23 cellular contexts compared by ENCODE assay signal in genomic region chr6:137903274-137903932, GRCh38. TPM values are rescaled to one million over a fixed set of nuclear protein-coding genes. Genes with fewer than 3 reads are reported as not detected.
DNase-seq lines count a peak whose midpoint lies in the region; ATAC-seq and TF ChIP-seq lines count a peak whose summit lies in the region.
"Had no signal": no experiment of that assay in that cellular context is flagged by ENCODE, and none has a peak within 500 bp of the region (broad histone marks: within the 10 kb centered on the region; RNA-seq: fewer than 3 reads in every experiment).

No MANE protein-coding gene starts in this region.

- H3K36me3 Mint-ChIP-seq in activated T-cell treated with anti-CD3 and anti-CD28 coated beads, Interleukin-2, amount 50 U/mL, for 72 hours (ENCODE audit: insufficient read depth in 2 of 2), result peaks cover 3 to 6% of the 10 kb centered on the region in 2 donors
- H3K36me3 Mint-ChIP-seq in activated CD4-positive, alpha-beta memory T cell treated with anti-CD3 and anti-CD28 coated beads, Interleukin-2, amount 10 ng/mL, durations not matched to agents 7 days and 5 days (ENCODE audit: low read depth), result peaks cover 4% of the 10 kb centered on the region
- no peaks in the 10 kb centered on the region for H3K36me3 Mint-ChIP-seq in stimulated activated memory B cell treated with anti-CD40 and anti-IgM and Interleukin-4, amounts not matched to agents 10 μg/mL and 1 μg/mL and 100 μg/mL, for 72 hours
- H3K36me3 Mint-ChIP-seq: CD14-positive monocyte had no signal

- no peaks in the 10 kb centered on the region for H3K79me2 ChIP-seq in GM23248 (ENCODE audit: insufficient read depth)

- CTCF ChIA-PET in activated CD4-positive, alpha-beta memory T cell treated with anti-CD3 and anti-CD28 coated beads, Interleukin-2, amount 10 ng/mL, durations not matched to agents 7 days and 5 days (lab: Charles Lee), result no interaction called here

- no peaks in the 10 kb centered on the region for H3K9me3 Mint-ChIP-seq in activated T-cell treated with anti-CD3 and anti-CD28 coated beads, Interleukin-2, amount 50 U/mL, for 72 hours
- peaks cover under 1% of the 10 kb centered on the region for H3K9me3 Mint-ChIP-seq in activated CD4-positive, alpha-beta memory T cell treated with anti-CD3 and anti-CD28 coated beads, Interleukin-2, amount 10 ng/mL, durations not matched to agents 7 days and 5 days
- H3K9me3 Mint-ChIP-seq in stimulated activated memory B cell treated with anti-CD40 and anti-IgM and Interleukin-4, amounts not matched to agents 10 μg/mL and 1 μg/mL and 100 μg/mL, for 72 hours, result no peaks in the 10 kb centered on the region
- H3K9me3 Mint-ChIP-seq: CD14-positive monocyte, neural crest cell had no signal

- no peak for TF ChIP-seq CTCF in psoas muscle (IDR thresholded peaks at IDR 0.05)

- peak overlapping the region; percentile 63 to 67 for H3K4me3 Mint-ChIP-seq in activated T-cell treated with anti-CD3 and anti-CD28 coated beads, Interleukin-2, amount 50 U/mL, for 72 hours
- no peak overlapping the region for H3K4me3 Mint-ChIP-seq in activated CD4-positive, alpha-beta memory T cell treated with anti-CD3 and anti-CD28 coated beads, Interleukin-2, amount 10 ng/mL, durations not matched to agents 7 days and 5 days
- no peak overlapping the region for H3K4me3 Mint-ChIP-seq in stimulated activated memory B cell treated with anti-CD40 and anti-IgM and Interleukin-4, amounts not matched to agents 10 μg/mL and 1 μg/mL and 100 μg/mL, for 72 hours
- H3K4me3 Mint-ChIP-seq: CD14-positive monocyte, neural crest cell had no signal

- ATAC-seq in activated T-cell treated with anti-CD3 and anti-CD28 coated beads, Interleukin-2, amount 50 U/mL, for 72 hours (replicated peaks in 1 of 2), result no peak
- no peak for ATAC-seq in stimulated activated memory B cell treated with anti-CD40 and anti-IgM and Interleukin-4, amounts not matched to agents 10 μg/mL and 1 μg/mL and 100 μg/mL, for 72 hours
- no peak for ATAC-seq in psoas muscle
- ATAC-seq: gastrocnemius medialis had no signal

- POLR2A ChIA-PET in activated CD4-positive, alpha-beta memory T cell treated with anti-CD3 and anti-CD28 coated beads, Interleukin-2, amount 10 ng/mL, durations not matched to agents 7 days and 5 days (lab: Charles Lee), result no interaction called here

- H3K4me2 ChIP-seq in GM23248 (ENCODE audit: unreplicated experiment), result no peak overlapping the region
- H3K4me2 ChIP-seq: PC-9 had no signal

- in situ Hi-C loops in GM23248 (cut with MboI), result no loop called here

- H2AFZ ChIP-seq in GM23248, result 0 out of 2 replicates have a peak overlapping the region, but pooled peaks have one; percentile 12
- H2AFZ ChIP-seq: PC-9 had no signal

- H3K27me3 ChIP-seq in GM23248 (replicated peaks; ENCODE audit: insufficient read depth) (no peaks in the 10 kb centered on the region), psoas muscle (ENCODE audit: insufficient read depth in 3 of 3, low read length in 2 of 3) (no peaks in the 10 kb centered on the region)
- H3K27me3 ChIP-seq: breast epithelium, esophagus squamous epithelium, gastrocnemius medialis, sigmoid colon, suprapubic skin had no signal

- no peaks in the 10 kb centered on the region for H3K9me2 ChIP-seq in GM23248 (ENCODE audit: insufficient read depth)

- intact Hi-C loops in psoas muscle (cut with DNase I), result no loop called here

- no peaks in the 10 kb centered on the region for H3K27me3 Mint-ChIP-seq in activated T-cell treated with anti-CD3 and anti-CD28 coated beads, Interleukin-2, amount 50 U/mL, for 72 hours (ENCODE audit: low read depth)
- no peaks in the 10 kb centered on the region for H3K27me3 Mint-ChIP-seq in activated CD4-positive, alpha-beta memory T cell treated with anti-CD3 and anti-CD28 coated beads, Interleukin-2, amount 10 ng/mL, durations not matched to agents 7 days and 5 days
- H3K27me3 Mint-ChIP-seq in stimulated activated memory B cell treated with anti-CD40 and anti-IgM and Interleukin-4, amounts not matched to agents 10 μg/mL and 1 μg/mL and 100 μg/mL, for 72 hours, result no peaks in the 10 kb centered on the region

- H3K4me1 ChIP-seq in GM23248 (ENCODE audit: insufficient read depth), result peaks cover 14% of the 10 kb centered on the region
- H3K4me1 ChIP-seq in psoas muscle, result peaks cover 6% of the 10 kb centered on the region
- H3K4me1 ChIP-seq: breast epithelium, esophagus squamous epithelium, gastrocnemius medialis, sigmoid colon, suprapubic skin had no signal

- H3K9me3 ChIP-seq in GM23248 (ENCODE audit: low read depth) (no peaks in the 10 kb centered on the region), psoas muscle (no peaks in the 10 kb centered on the region)
- H3K9me3 ChIP-seq: breast epithelium, esophagus squamous epithelium, gastrocnemius medialis, sigmoid colon, suprapubic skin had no signal

- 89% methylated on average over 7 of the region's 7 CpGs for WGBS in GM23248 (ENCODE audit: low coverage in 1 of 2, low lambda C conversion rate in 2 of 2, missing lambda C conversion rate in 2 of 2), 2 experiments
- WGBS in psoas muscle, 3 donors, result 90 to 93% (median 91%) methylated on average over 7 of the region's 7 CpGs

- no peaks in the 10 kb centered on the region for H3F3A ChIP-seq in GM23248 (ENCODE audit: insufficient read depth)

- peaks cover 64% of the 10 kb centered on the region for H3K4me1 Mint-ChIP-seq in activated T-cell treated with anti-CD3 and anti-CD28 coated beads, Interleukin-2, amount 50 U/mL, for 72 hours (ENCODE audit: low read depth)
- H3K4me1 Mint-ChIP-seq in activated CD4-positive, alpha-beta memory T cell treated with anti-CD3 and anti-CD28 coated beads, Interleukin-2, amount 10 ng/mL, durations not matched to agents 7 days and 5 days, result peaks cover 47% of the 10 kb centered on the region
- H3K4me1 Mint-ChIP-seq in stimulated activated memory B cell treated with anti-CD40 and anti-IgM and Interleukin-4, amounts not matched to agents 10 μg/mL and 1 μg/mL and 100 μg/mL, for 72 hours, result peaks cover 33% of the 10 kb centered on the region
- H3K4me1 Mint-ChIP-seq: neural crest cell had no signal

- H3K4me3 ChIP-seq in GM23248 (no peak overlapping the region), psoas muscle (no peak overlapping the region)
- H3K4me3 ChIP-seq: breast epithelium, esophagus squamous epithelium, gastrocnemius medialis, PC-9, sigmoid colon, suprapubic skin had no signal

- H3K36me3 ChIP-seq in GM23248 (ENCODE audit: low read depth), result no peaks in the 10 kb centered on the region
- no peaks in the 10 kb centered on the region for H3K36me3 ChIP-seq in psoas muscle (ENCODE audit: insufficient read depth in 1 of 2, low read depth in 1 of 2)
- H3K36me3 ChIP-seq: breast epithelium, esophagus squamous epithelium, gastrocnemius medialis, sigmoid colon, suprapubic skin had no signal

- H3K27ac ChIP-seq in GM23248 (no peak overlapping the region), psoas muscle (no peak overlapping the region)
- H3K27ac ChIP-seq: breast epithelium, esophagus squamous epithelium, gastrocnemius medialis, PC-9, sigmoid colon, suprapubic skin had no signal

- H3K27ac Mint-ChIP-seq in activated T-cell treated with anti-CD3 and anti-CD28 coated beads, Interleukin-2, amount 50 U/mL, for 72 hours, result peak overlapping the region; percentile 94
- peak overlapping the region; percentile 89 for H3K27ac Mint-ChIP-seq in activated CD4-positive, alpha-beta memory T cell treated with anti-CD3 and anti-CD28 coated beads, Interleukin-2, amount 10 ng/mL, durations not matched to agents 7 days and 5 days
- H3K27ac Mint-ChIP-seq in stimulated activated memory B cell treated with anti-CD40 and anti-IgM and Interleukin-4, amounts not matched to agents 10 μg/mL and 1 μg/mL and 100 μg/mL, for 72 hours, result peak overlapping the region; percentile 87

- H4K20me1 ChIP-seq in GM23248 (ENCODE audit: insufficient read depth), result no peaks in the 10 kb centered on the region

- H3K9ac ChIP-seq in GM23248, result no peak overlapping the region

- DNase-seq in activated T-cell treated with anti-CD3 and anti-CD28 coated beads, Interleukin-2, amount 50 U/mL, for 72 hours, result no peak
- no peak for DNase-seq in activated T-cell treated with anti-CD3 and anti-CD28 coated beads, Interleukin-2, amount 50 U/mL, for 1 hour
- DNase-seq in GM23248 (no peak), psoas muscle (no peak)
- no peak for DNase-seq in activated CD4-positive, alpha-beta memory T cell treated with anti-CD3 and anti-CD28 coated beads, Interleukin-2, amount 10 ng/mL, durations not matched to agents 7 days and 5 days
- no peak for DNase-seq in NK-92 treated with Interleukin-12 subunit alpha and Interleukin-12 subunit beta, amount 100 ng/mL, for 24 hours (lab: John Stamatoyannopoulos, UW)
- DNase-seq: activated CD4-positive, alpha-beta T cell treated with anti-CD3 and anti-CD28 coated beads, Interleukin-2, amount 50 U/mL, for 4 hours; DMS 273 treated with DMSO at 0.1 percent for 48 hours; esophagus squamous epithelium; gastrocnemius medialis; NCI-H1092; NCI-H187 treated with DMSO at 0.1 percent for 48 hours; NCI-H774; PC-9; SHP77 treated with DMSO at 0.1 percent for 48 hours; sigmoid colon; stimulated activated CD8-positive, alpha-beta memory T cell treated with anti-CD3 and anti-CD28 coated beads, Interleukin-4, amount 100 ng/mL, for 48 hours; SW 1271 had no signal

RNA-seq across cellular contexts. Expression of gene TNFAIP3, which starts 36.3 kb away (rescaled TPM):
- 100 to 1,000 TPM; 350 to 510 TPM for total RNA-seq in activated T-cell treated with anti-CD3 and anti-CD28 coated beads, Interleukin-2, amount 50 U/mL, for 72 hours
- total RNA-seq in GM23248 (2014; rRNA removed; shearing (Covaris generic)), result 2.1 and 2.7 TPM in 2 replicates
- 6.3 and 7.4 TPM in 2 replicates for polyA plus RNA-seq in GM23248 (2016; fragmentation: Nextera tagmentation; extraction: Ambion mirVana)
- 100 to 1,000 TPM; 143 to 144 TPM for total RNA-seq in activated CD4-positive, alpha-beta memory T cell treated with anti-CD3 and anti-CD28 coated beads, Interleukin-2, amount 10 ng/mL, durations not matched to agents 7 days and 5 days
- 10 to 100 TPM in 2 of 4 donors, 1 to 10 TPM in 2; 4.0 to 12.8 (median 8.3) TPM for total RNA-seq in psoas muscle
- 1 to 10 TPM; 2.0 to 4.3 (median 2.8) TPM for polyA plus RNA-seq in psoas muscle

Comparison
In these comparisons a context has a peak if more than half of its experiments do, and no peak if none do; other contexts are left out.
1. H3K4me3 Mint-ChIP-seq: peak in activated T-cell treated with anti-CD3 and anti-CD28 coated beads, Interleukin-2, amount 50 U/mL, for 72 hours (2 of 2); none in activated CD4-positive, alpha-beta memory T cell treated with anti-CD3 and anti-CD28 coated beads, Interleukin-2, amount 10 ng/mL, durations not matched to agents 7 days and 5 days (single experiment) and stimulated activated memory B cell treated with anti-CD40 and anti-IgM and Interleukin-4, amounts not matched to agents 10 μg/mL and 1 μg/mL and 100 μg/mL, for 72 hours (single experiment).
2. RNA of gene TNFAIP3, which starts 36.3 kb away (total RNA-seq): 350 to 510 TPM in activated T-cell treated with anti-CD3 and anti-CD28 coated beads, Interleukin-2, amount 50 U/mL, for 72 hours and 143 to 144 TPM in activated CD4-positive, alpha-beta memory T cell treated with anti-CD3 and anti-CD28 coated beads, Interleukin-2, amount 10 ng/mL, durations not matched to agents 7 days and 5 days; 4.0 to 12.8 TPM in psoas muscle and 2.1 to 2.7 TPM in GM23248; every median in the first group is over 10 times any median in the second.
3. Peak in every context shown above with its lines, with median percentiles within 50 percentile points of each other: H3K27ac Mint-ChIP-seq.